Comparison of ENCODE assay signal across 1 cellular context in the genomic region with DNA sequence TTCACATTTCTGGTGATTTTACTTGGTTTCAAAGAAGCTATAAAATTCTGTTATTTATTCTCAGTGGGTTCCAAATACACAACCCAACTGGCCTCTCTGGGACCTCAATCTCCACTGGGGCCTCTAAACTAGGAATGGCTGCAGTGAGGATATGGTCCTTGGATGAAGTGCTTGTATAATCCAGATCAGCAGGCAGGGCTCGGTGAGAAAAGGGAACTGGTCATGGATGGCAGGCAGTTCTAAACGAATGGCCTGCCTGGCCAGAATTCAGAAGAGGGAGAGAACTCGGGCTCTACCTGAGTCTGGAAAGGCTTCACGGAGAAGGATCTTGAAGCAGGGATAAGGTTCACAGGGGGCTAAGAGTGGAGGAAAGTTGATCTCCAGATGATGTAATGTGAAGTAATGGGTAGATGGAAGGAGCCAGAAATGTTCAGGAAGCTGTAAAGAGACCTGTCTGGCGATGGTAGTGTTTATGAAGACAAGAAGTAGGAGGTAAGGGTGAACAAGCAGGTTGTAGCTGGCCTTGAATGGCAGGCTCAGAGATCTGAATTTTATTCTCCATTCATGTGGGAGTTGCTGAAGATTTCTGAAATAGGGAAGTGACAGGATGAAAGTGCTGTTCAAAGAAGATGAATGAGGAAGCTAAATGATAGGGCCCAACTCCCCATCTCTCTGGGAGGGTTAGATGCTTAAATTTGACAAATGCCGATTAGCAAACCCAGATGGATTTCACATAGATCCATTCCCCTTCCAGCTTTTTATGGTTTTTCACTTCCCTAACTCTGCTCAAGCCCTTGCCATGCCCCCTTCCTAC.
A peak's percentile ranks its signal among the peaks of the same experiment; 100 is the strongest.
TF ChIP-seq lines count a peak whose summit lies in the region.

No MANE protein-coding gene starts in this region.

TF ChIP-seq in HEK293, 187 proteins besides CTCF, POLR2A, EP300 and RAD21:
- TF ChIP-seq ZNF623 (tag by site-specific recombination; IDR thresholded peaks at IDR 0.05), result no peak
- peak; percentile 56 for TF ChIP-seq ZBTB17 (tag by site-specific recombination; IDR thresholded peaks at IDR 0.05)
